ENCODE assay signal across 25 cellular contexts in the genomic region with DNA sequence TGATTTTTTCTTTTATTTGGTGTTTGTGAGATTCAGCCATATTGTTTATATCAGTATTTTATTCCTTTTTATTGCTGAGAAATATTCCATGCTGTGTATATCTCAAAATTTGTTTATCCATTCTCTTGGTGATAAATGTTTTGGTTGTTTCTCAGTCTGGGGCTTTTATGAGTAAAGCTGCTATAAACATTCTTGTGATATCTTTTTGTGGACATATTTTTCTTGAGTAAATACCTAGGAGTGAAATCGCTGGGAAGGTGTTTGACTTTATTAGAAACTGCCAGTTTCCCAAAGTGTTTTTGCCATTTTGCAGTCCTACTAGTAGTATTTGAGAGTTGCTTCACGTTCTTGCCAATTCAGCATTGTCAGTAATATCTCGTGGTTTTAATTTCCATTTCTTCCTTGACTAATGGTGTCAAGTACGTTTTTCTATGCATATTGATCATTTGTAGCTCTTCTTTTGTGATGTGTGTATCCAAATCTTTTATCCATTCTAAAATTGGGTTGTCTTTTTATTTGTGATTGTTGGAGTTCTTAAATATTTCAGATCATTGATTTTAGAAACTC.
"Had no signal": no experiment of that assay in that cellular context is flagged by ENCODE, and none has a peak within 500 bp of the region (broad histone marks: within the 10 kb centered on the region; RNA-seq: fewer than 3 reads in every experiment).

No MANE protein-coding gene starts in this region.

- H3K9me3 ChIP-seq: colonic mucosa, gastrocnemius medialis, heart left ventricle, left lung, neutrophil, pancreas, stomach, thyroid gland, vagina had no signal

- H2AFZ ChIP-seq: hepatocyte had no signal

- H3K27me3 ChIP-seq: colonic mucosa, gastrocnemius medialis, heart left ventricle, hepatocyte, left lung, neutrophil, pancreas, stomach, thyroid gland, vagina had no signal

- H3K4me3 Mint-ChIP-seq: naive thymus-derived CD4-positive, alpha-beta T cell; neural crest cell had no signal

- H3K27me3 Mint-ChIP-seq: naive thymus-derived CD4-positive, alpha-beta T cell; progenitor cell of endocrine pancreas had no signal

- FAIRE-seq: pancreas had no signal

- H3K4me3 ChIP-seq: colonic mucosa, gastrocnemius medialis, heart left ventricle, hepatocyte, left lung, pancreas, smooth muscle cell, stomach, thyroid gland, vagina had no signal

- ATAC-seq: gastrocnemius medialis; heart left ventricle; left cardiac atrium; left lung; naive thymus-derived CD4-positive, alpha-beta T cell; pancreas; sciatic nerve had no signal

- H3K4me1 ChIP-seq: colonic mucosa, gastrocnemius medialis, heart left ventricle, left lung, pancreas, stomach, thyroid gland, vagina had no signal

- H3K27ac ChIP-seq: colonic mucosa, gastrocnemius medialis, heart left ventricle, hepatocyte, left lung, neutrophil, pancreas, stomach, thyroid gland, vagina had no signal

- H3K4me1 Mint-ChIP-seq: neural crest cell had no signal

- DNase-seq: colonic mucosa; dermis blood vessel endothelial cell; foreskin fibroblast; gastrocnemius medialis; heart left ventricle; left cardiac atrium; left lung; mesenchymal stem cell; midbrain; naive thymus-derived CD4-positive, alpha-beta T cell; pancreas; stimulated activated CD4-positive, alpha-beta T cell treated with anti-CD3 and anti-CD28 coated beads, Interleukin-12 subunit alpha, Interleukin-12 subunit beta, amount 100 ng/mL, for 4 hours; stimulated activated CD4-positive, alpha-beta T cell treated with anti-CD3 and anti-CD28 coated beads, Interleukin-1b, Interleukin-23, amount 100 ng/mL, for 48 hours; stimulated activated CD4-positive, alpha-beta T cell treated with anti-CD3 and anti-CD28 coated beads, Interleukin-4, amount 100 ng/mL, for 1 hour; stimulated activated CD8-positive, alpha-beta memory T cell treated with anti-CD3 and anti-CD28 coated beads, Interleukin-4, amount 100 ng/mL, for 48 hours; stimulated activated naive CD4-positive, alpha-beta T cell treated with Interleukin-2 at 50 U/mL for 16 hours; stomach; thyroid gland had no signal

- H3K4me2 ChIP-seq: hepatocyte, smooth muscle cell had no signal

- H3K27ac Mint-ChIP-seq: progenitor cell of endocrine pancreas had no signal
